ENCODE assay signal across 1 cellular context in the genomic region with DNA sequence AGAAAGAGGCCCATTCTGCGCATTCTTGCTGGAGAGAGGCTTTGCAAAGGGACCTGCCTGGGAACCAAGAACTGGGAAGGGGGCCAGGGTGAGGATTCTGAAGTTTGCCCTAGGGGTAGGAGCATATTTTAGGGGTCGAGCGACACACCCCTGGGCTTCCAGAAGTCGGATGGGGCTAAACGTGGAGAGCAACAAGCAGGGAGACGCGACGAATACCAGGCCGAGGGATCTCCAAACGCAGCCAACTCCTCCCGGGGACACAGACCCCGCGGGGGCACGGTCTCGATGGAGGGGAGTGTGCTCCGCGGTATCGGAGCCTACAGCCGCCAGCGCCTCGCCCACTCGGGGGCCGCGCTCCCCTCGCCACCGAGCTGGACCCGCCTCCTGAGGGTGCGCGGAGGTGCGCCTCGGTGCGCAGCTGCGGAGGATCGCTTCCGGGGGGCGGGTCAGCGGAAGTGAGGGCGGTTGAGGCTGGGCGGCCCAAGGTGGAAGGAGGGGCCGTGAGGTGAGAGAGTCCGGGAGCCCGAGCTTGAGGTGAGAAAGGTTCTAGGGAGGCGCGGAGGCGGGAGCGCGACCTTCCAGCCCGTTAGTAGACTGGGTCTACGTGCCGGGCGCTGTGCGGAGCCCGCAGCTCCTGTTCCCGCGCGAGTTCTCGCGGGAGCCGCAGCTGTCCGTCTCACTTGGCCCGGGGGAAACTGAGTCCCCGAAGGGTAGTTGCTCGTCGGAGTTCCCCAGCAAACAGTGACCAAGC.
TF ChIP-seq lines count a peak whose summit lies in the region.

A gene (plus strand): TSS at position 459 of the 751 bp plus-strand sequence. CDS start 3,151 bp downstream, outside the sequence.

TF ChIP-seq in K562, 482 proteins besides CTCF, POLR2A, EP300 and RAD21 (continued from another document and continues in another):
- TF ChIP-seq, protein P1, sequence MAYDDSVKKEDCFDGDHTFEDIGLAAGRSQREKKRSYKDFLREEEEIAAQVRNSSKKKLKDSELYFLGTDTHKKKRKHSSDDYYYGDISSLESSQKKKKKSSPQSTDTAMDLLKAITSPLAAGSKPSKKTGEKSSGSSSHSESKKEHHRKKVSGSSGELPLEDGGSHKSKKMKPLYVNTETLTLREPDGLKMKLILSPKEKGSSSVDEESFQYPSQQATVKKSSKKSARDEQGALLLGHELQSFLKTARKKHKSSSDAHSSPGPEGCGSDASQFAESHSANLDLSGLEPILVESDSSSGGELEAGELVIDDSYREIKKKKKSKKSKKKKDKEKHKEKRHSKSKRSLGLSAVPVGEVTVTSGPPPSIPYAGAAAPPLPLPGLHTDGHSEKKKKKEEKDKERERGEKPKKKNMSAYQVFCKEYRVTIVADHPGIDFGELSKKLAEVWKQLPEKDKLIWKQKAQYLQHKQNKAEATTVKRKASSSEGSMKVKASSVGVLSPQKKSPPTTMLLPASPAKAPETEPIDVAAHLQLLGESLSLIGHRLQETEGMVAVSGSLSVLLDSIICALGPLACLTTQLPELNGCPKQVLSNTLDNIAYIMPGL (CRISPR knock-in tag; IDR thresholded peaks at IDR 0.05): no peak
- no peak; the same call in 1 of the 2 replicates for TF ChIP-seq NBN (IDR thresholded peaks at IDR 0.05; ENCODE audit: low read depth)
- no peak for TF ChIP-seq IFI16 (CRISPR knock-in tag; IDR thresholded peaks at IDR 0.05)
- TF ChIP-seq, protein P2, sequence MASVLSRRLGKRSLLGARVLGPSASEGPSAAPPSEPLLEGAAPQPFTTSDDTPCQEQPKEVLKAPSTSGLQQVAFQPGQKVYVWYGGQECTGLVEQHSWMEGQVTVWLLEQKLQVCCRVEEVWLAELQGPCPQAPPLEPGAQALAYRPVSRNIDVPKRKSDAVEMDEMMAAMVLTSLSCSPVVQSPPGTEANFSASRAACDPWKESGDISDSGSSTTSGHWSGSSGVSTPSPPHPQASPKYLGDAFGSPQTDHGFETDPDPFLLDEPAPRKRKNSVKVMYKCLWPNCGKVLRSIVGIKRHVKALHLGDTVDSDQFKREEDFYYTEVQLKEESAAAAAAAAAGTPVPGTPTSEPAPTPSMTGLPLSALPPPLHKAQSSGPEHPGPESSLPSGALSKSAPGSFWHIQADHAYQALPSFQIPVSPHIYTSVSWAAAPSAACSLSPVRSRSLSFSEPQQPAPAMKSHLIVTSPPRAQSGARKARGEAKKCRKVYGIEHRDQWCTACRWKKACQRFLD (CRISPR knock-in tag; IDR thresholded peaks at IDR 0.05): peak; percentile 82
- TF ChIP-seq ZNF354B (CRISPR knock-in tag; IDR thresholded peaks at IDR 0.05): no peak
- TF ChIP-seq ZNF174 (CRISPR knock-in tag; IDR thresholded peaks at IDR 0.05): no peak
- TF ChIP-seq, protein P3, sequence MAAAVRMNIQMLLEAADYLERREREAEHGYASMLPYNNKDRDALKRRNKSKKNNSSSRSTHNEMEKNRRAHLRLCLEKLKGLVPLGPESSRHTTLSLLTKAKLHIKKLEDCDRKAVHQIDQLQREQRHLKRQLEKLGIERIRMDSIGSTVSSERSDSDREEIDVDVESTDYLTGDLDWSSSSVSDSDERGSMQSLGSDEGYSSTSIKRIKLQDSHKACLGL (CRISPR knock-in tag; IDR thresholded peaks at IDR 0.05; ENCODE audit: borderline replicate concordance, poor library complexity, severe bottlenecking): no peak
- TF ChIP-seq, protein P4, sequence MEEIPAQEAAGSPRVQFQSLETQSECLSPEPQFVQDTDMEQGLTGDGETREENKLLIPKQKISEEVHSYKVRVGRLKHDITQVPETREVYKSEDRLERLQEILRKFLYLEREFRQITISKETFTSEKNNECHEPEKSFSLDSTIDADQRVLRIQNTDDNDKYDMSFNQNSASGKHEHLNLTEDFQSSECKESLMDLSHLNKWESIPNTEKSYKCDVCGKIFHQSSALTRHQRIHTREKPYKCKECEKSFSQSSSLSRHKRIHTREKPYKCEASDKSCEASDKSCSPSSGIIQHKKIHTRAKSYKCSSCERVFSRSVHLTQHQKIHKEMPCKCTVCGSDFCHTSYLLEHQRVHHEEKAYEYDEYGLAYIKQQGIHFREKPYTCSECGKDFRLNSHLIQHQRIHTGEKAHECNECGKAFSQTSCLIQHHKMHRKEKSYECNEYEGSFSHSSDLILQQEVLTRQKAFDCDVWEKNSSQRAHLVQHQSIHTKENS (CRISPR knock-in tag; IDR thresholded peaks at IDR 0.05): no peak
- TF ChIP-seq, protein P5, sequence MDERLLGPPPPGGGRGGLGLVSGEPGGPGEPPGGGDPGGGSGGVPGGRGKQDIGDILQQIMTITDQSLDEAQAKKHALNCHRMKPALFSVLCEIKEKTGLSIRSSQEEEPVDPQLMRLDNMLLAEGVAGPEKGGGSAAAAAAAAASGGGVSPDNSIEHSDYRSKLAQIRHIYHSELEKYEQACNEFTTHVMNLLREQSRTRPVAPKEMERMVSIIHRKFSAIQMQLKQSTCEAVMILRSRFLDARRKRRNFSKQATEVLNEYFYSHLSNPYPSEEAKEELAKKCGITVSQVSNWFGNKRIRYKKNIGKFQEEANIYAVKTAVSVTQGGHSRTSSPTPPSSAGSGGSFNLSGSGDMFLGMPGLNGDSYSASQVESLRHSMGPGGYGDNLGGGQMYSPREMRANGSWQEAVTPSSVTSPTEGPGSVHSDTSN (CRISPR knock-in tag; IDR thresholded peaks at IDR 0.05; ENCODE audit: low read depth): no peak
- TF ChIP-seq, protein P5 (tag; conservative IDR thresholded peaks at IDR 0.05; ENCODE audit: low read depth): peak; percentile 46; the same call in 1 of the 2 replicates
- no peak for TF ChIP-seq PTRF (tag; IDR thresholded peaks at IDR 0.05)
- peak; percentile 20; the same call in 1 of the 2 replicates for TF ChIP-seq SIN3B (IDR thresholded peaks at IDR 0.05; ENCODE audit: low read depth)
- TF ChIP-seq ARID1B (IDR thresholded peaks at IDR 0.05): no peak; the same call in 1 of the 2 replicates
- no peak for TF ChIP-seq IRF2 (CRISPR knock-in tag; IDR thresholded peaks at IDR 0.05)
- peak; percentile 56 for TF ChIP-seq CBFA2T3 (IDR thresholded peaks at IDR 0.05)
- TF ChIP-seq KHSRP (IDR thresholded peaks at IDR 0.05): no peak
- no peak for TF ChIP-seq MAFK (IDR thresholded peaks at IDR 0.05; ENCODE audit: low read length)
- TF ChIP-seq, protein P6, sequence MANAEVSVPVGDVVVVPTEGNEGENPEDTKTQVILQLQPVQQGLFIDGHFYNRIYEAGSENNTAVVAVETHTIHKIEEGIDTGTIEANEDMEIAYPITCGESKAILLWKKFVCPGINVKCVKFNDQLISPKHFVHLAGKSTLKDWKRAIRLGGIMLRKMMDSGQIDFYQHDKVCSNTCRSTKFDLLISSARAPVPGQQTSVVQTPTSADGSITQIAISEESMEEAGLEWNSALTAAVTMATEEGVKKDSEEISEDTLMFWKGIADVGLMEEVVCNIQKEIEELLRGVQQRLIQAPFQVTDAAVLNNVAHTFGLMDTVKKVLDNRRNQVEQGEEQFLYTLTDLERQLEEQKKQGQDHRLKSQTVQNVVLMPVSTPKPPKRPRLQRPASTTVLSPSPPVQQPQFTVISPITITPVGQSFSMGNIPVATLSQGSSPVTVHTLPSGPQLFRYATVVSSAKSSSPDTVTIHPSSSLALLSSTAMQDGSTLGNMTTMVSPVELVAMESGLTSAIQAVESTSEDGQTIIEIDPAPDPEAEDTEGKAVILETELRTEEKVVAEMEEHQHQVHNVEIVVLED (CRISPR knock-in tag; IDR thresholded peaks at IDR 0.05): 0 out of 2 replicates have a peak, but pooled peaks have one; percentile 17
- TF ChIP-seq, protein P7, sequence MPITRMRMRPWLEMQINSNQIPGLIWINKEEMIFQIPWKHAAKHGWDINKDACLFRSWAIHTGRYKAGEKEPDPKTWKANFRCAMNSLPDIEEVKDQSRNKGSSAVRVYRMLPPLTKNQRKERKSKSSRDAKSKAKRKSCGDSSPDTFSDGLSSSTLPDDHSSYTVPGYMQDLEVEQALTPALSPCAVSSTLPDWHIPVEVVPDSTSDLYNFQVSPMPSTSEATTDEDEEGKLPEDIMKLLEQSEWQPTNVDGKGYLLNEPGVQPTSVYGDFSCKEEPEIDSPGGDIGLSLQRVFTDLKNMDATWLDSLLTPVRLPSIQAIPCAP (CRISPR knock-in tag; IDR thresholded peaks at IDR 0.05; ENCODE audit: borderline replicate concordance): no peak
- TF ChIP-seq, protein P8, sequence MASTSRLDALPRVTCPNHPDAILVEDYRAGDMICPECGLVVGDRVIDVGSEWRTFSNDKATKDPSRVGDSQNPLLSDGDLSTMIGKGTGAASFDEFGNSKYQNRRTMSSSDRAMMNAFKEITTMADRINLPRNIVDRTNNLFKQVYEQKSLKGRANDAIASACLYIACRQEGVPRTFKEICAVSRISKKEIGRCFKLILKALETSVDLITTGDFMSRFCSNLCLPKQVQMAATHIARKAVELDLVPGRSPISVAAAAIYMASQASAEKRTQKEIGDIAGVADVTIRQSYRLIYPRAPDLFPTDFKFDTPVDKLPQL (IDR thresholded peaks at IDR 0.05; ENCODE audit: extremely low read depth, insufficient read length): no peak
- TF ChIP-seq, protein P9, sequence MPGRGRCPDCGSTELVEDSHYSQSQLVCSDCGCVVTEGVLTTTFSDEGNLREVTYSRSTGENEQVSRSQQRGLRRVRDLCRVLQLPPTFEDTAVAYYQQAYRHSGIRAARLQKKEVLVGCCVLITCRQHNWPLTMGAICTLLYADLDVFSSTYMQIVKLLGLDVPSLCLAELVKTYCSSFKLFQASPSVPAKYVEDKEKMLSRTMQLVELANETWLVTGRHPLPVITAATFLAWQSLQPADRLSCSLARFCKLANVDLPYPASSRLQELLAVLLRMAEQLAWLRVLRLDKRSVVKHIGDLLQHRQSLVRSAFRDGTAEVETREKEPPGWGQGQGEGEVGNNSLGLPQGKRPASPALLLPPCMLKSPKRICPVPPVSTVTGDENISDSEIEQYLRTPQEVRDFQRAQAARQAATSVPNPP (IDR thresholded peaks at IDR 0.05; ENCODE audit: borderline replicate concordance, insufficient read depth, insufficient read length): no peak
- TF ChIP-seq CBFA2T2 (conservative IDR thresholded peaks at IDR 0.05): no peak
- TF ChIP-seq CCAR2 (IDR thresholded peaks at IDR 0.05; ENCODE audit: low read depth, low read length): no peak
- TF ChIP-seq DPF2 (IDR thresholded peaks at IDR 0.05): peak; percentile 50
- no peak for TF ChIP-seq MTA2 (IDR thresholded peaks at IDR 0.05; ENCODE audit: low read depth)
- TF ChIP-seq MAZ (CRISPR knock-in tag; conservative IDR thresholded peaks at IDR 0.05 in 1 of 2, IDR thresholded peaks at IDR 0.05 in 1 of 2): peak; percentile 89 to 91
- TF ChIP-seq, protein P10, sequence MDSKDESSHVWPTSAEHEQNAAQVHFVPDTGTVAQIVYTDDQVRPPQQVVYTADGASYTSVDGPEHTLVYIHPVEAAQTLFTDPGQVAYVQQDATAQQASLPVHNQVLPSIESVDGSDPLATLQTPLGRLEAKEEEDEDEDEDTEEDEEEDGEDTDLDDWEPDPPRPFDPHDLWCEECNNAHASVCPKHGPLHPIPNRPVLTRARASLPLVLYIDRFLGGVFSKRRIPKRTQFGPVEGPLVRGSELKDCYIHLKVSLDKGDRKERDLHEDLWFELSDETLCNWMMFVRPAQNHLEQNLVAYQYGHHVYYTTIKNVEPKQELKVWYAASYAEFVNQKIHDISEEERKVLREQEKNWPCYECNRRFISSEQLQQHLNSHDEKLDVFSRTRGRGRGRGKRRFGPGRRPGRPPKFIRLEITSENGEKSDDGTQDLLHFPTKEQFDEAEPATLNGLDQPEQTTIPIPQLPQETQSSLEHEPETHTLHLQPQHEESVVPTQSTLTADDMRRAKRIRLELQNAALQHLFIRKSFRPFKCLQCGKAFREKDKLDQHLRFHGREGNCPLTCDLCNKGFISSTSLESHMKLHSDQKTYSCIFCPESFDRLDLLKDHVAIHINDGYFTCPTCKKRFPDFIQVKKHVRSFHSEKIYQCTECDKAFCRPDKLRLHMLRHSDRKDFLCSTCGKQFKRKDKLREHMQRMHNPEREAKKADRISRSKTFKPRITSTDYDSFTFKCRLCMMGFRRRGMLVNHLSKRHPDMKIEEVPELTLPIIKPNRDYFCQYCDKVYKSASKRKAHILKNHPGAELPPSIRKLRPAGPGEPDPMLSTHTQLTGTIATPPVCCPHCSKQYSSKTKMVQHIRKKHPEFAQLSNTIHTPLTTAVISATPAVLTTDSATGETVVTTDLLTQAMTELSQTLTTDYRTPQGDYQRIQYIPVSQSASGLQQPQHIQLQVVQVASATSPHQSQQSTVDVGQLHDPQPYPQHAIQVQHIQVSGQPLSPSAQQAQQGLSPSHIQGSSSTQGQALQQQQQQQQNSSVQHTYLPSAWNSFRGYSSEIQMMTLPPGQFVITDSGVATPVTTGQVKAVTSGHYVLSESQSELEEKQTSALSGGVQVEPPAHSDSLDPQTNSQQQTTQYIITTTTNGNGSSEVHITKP (IDR thresholded peaks at IDR 0.05; ENCODE audit: partially characterized antibody): peak; percentile 71
- no peak for TF ChIP-seq U2AF1 (optimal IDR thresholded peaks at IDR 0.05; ENCODE audit: low read depth, low read length)
- TF ChIP-seq SUPT5H (IDR thresholded peaks at IDR 0.05): peak; percentile 89
- TF ChIP-seq FOXJ2 (tag; IDR thresholded peaks at IDR 0.05): no peak
- TF ChIP-seq ILK (tag; IDR thresholded peaks at IDR 0.05; ENCODE audit: borderline replicate concordance, low read depth): no peak
- no peak for TF ChIP-seq ETV6 (IDR thresholded peaks at IDR 0.05; ENCODE audit: borderline replicate concordance in 1 of 2, low read depth in 2 of 2, low read length in 1 of 2)
- no peak; the same call in 1 of the 2 replicates for TF ChIP-seq ETV6 (CRISPR knock-in tag; IDR thresholded peaks at IDR 0.05; ENCODE audit: borderline replicate concordance)
- TF ChIP-seq, protein P11, sequence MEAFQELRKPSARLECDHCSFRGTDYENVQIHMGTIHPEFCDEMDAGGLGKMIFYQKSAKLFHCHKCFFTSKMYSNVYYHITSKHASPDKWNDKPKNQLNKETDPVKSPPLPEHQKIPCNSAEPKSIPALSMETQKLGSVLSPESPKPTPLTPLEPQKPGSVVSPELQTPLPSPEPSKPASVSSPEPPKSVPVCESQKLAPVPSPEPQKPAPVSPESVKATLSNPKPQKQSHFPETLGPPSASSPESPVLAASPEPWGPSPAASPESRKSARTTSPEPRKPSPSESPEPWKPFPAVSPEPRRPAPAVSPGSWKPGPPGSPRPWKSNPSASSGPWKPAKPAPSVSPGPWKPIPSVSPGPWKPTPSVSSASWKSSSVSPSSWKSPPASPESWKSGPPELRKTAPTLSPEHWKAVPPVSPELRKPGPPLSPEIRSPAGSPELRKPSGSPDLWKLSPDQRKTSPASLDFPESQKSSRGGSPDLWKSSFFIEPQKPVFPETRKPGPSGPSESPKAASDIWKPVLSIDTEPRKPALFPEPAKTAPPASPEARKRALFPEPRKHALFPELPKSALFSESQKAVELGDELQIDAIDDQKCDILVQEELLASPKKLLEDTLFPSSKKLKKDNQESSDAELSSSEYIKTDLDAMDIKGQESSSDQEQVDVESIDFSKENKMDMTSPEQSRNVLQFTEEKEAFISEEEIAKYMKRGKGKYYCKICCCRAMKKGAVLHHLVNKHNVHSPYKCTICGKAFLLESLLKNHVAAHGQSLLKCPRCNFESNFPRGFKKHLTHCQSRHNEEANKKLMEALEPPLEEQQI (IDR thresholded peaks at IDR 0.05): no peak
- TF ChIP-seq ZNF583 (CRISPR knock-in tag; IDR thresholded peaks at IDR 0.05): no peak
- TF ChIP-seq PRPF4 (IDR thresholded peaks at IDR 0.05; ENCODE audit: insufficient read depth, low read depth, low read length, poor library complexity, severe bottlenecking): no peak
- no peak for TF ChIP-seq CREBBP (IDR thresholded peaks at IDR 0.05; ENCODE audit: low read depth, low read length)
- TF ChIP-seq KDM2B (CRISPR knock-in tag; IDR thresholded peaks at IDR 0.05): no peak
- TF ChIP-seq HOXB6 (CRISPR knock-in tag; IDR thresholded peaks at IDR 0.05; ENCODE audit: borderline replicate concordance): no peak
